ENCODE assay signal across 9 cellular contexts in the genomic region with DNA sequence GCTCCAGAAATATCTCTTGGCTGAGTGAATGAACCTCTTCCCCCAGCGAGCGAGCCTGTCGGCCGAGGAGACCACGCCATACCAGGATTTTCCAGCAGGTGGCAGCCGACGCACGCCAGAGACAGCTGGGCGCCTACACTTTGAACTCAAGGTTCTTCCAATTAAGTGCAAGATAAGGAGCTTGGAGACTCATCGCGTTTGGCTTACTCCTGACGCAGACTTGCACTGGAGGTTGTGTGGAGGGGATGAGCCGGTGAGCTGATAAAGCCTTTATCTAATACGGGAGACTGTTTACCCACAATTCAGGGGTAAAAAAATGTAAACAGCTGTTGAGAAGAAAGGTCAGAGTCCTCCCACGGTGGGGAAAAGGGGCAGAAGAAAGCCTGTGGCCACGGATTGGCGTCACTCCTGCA. TPM values are rescaled to one million over a fixed set of nuclear protein-coding genes. Genes with fewer than 3 reads are reported as not detected.
DNase-seq lines count a peak whose midpoint lies in the region; ATAC-seq and TF ChIP-seq lines count a peak whose summit lies in the region.
"Had no signal": no experiment of that assay in that cellular context is flagged by ENCODE, and none has a peak within 500 bp of the region (broad histone marks: within the 10 kb centered on the region; RNA-seq: fewer than 3 reads in every experiment).

No MANE protein-coding gene starts in this region.

- no peak overlapping the region for H3K27ac Mint-ChIP-seq in naive B cell
- H3K27ac Mint-ChIP-seq: activated naive CD4-positive, alpha-beta T cell treated with anti-CD3 and anti-CD28 coated beads, Interleukin-2, amount 50 U/mL, for 24 hours had no signal

- no peak overlapping the region for H2AFZ ChIP-seq in OCI-LY7 (ENCODE audit: low read length)

- H3K4me3 ChIP-seq in OCI-LY7 (ENCODE audit: low read depth, low read length, poor library complexity, severe bottlenecking), result no peak overlapping the region

- H3K27ac ChIP-seq in OCI-LY7 (ENCODE audit: low read depth, low read length, poor library complexity, severe bottlenecking), result no peak overlapping the region

- H3K4me1 ChIP-seq in OCI-LY7 (ENCODE audit: insufficient read depth, low read length, poor library complexity, severe bottlenecking), result no peaks in the 10 kb centered on the region

- CTCF ChIA-PET in OCI-LY7 (lab: Charles Lee; ENCODE audit: unreplicated experiment), result no interaction called here

- peak; percentile 37 for DNase-seq in COLO668 (lab: John Stamatoyannopoulos, UW; ENCODE audit: unreplicated experiment)
- DNase-seq in HT-29 (ENCODE audit: low spot score), result peak; percentile 85
- DNase-seq in OCI-LY7 (ENCODE audit: low spot score), result peak; percentile 62
- peak; percentile 58 for DNase-seq in activated T-cell treated with anti-CD3 and anti-CD28 coated beads for 24 hours (ENCODE audit: low read depth)
- DNase-seq in erythroblast (lab: John Stamatoyannopoulos, UW), result peak; percentile 85 to 90
- peak; percentile 36 for DNase-seq in naive B cell
- peak; percentile 53 for DNase-seq in stimulated activated CD8-positive, alpha-beta memory T cell treated with anti-CD3 and anti-CD28 coated beads, Interleukin-7, amount 100 ng/mL, for 24 hours (ENCODE audit: low read depth)

- H3K9me3 Mint-ChIP-seq in naive B cell, result no peaks in the 10 kb centered on the region
- H3K9me3 Mint-ChIP-seq: activated naive CD4-positive, alpha-beta T cell treated with anti-CD3 and anti-CD28 coated beads, Interleukin-2, amount 50 U/mL, for 24 hours had no signal

- POLR2A ChIA-PET in OCI-LY7 (lab: Charles Lee), result interaction anchor here (0.6 to 1.0 kb wide), 2 partner anchors 371 to 965 kb away, joined by 3 read pairs; no protein-coding TSS in a partner anchor

- intact Hi-C loops in OCI-LY7 (cut with micrococcal nuclease; ENCODE audit: unreplicated experiment), result loop anchor here (1.0 to 10.0 kb wide), 3 partner anchors 745 to 962 kb away; no protein-coding TSS in a partner anchor

- H4K20me1 ChIP-seq in OCI-LY7 (ENCODE audit: insufficient read depth, low read length), result no peaks in the 10 kb centered on the region

- peak; percentile 92 for TF ChIP-seq CTCF in OCI-LY7 (conservative IDR thresholded peaks at IDR 0.05; ENCODE audit: low read length)

- peak; percentile 95 for ATAC-seq in GM21367 (IDR thresholded peaks at IDR 0.05; ENCODE audit: unreplicated experiment)
- ATAC-seq in naive B cell (ENCODE audit: low read depth in 2 of 2), result peak in 1 of 2 donors; percentile 46

- peaks cover 32 to 47% (median 33%) of the 10 kb centered on the region in 3 donors for H3K27me3 Mint-ChIP-seq in naive B cell

- no peaks in the 10 kb centered on the region for H3K36me3 ChIP-seq in OCI-LY7 (ENCODE audit: insufficient read depth, low read length)

- no peaks in the 10 kb centered on the region for H3K9me3 ChIP-seq in OCI-LY7 (ENCODE audit: low read length)

- H3K79me2 ChIP-seq in OCI-LY7 (ENCODE audit: insufficient read depth, low read depth, low read length), result no peaks in the 10 kb centered on the region

- H3K36me3 Mint-ChIP-seq in naive B cell, result no peaks in the 10 kb centered on the region
- H3K36me3 Mint-ChIP-seq: activated naive CD4-positive, alpha-beta T cell treated with anti-CD3 and anti-CD28 coated beads, Interleukin-2, amount 50 U/mL, for 24 hours had no signal

- BruUV-seq in OCI-LY7 (replicated peaks; lab: Mats Ljungman, UMichigan), result no TSS peak

- no peak for TF ChIP-seq POLR2A in erythroblast (IDR thresholded peaks at IDR 0.05; ENCODE audit: low read length)

- no peaks in the 10 kb centered on the region for H3K9me2 ChIP-seq in OCI-LY7 (ENCODE audit: insufficient read depth, low read length)

- no peak overlapping the region for H3K4me2 ChIP-seq in OCI-LY7 (ENCODE audit: low read length)

- peak overlapping the region in 1 of 8 donors; percentile 21 for H3K4me3 Mint-ChIP-seq in naive B cell
- H3K4me3 Mint-ChIP-seq: activated naive CD4-positive, alpha-beta T cell treated with anti-CD3 and anti-CD28 coated beads, Interleukin-2, amount 50 U/mL, for 24 hours had no signal

- H3K4me1 Mint-ChIP-seq in naive B cell, result peaks cover 0 to 5% (median 0%) of the 10 kb centered on the region in 3 donors

RNA-seq across cellular contexts. Expression of a gene that starts 45.9 kb away (rescaled TPM):
- total RNA-seq in HT-29 (2014; rRNA removed; shearing (Covaris generic)), result not detected in 2 replicates
- not detected in 2 replicates for total RNA-seq in OCI-LY7 (2014; rRNA removed; shearing (Covaris generic))
- total RNA-seq in OCI-LY7 (2022), result not detected in 2 replicates
- not detected for polyA plus RNA-seq in naive B cell (ENCODE audit: low read depth in 6 of 6)

Comparison
In these comparisons a context has a peak if more than half of its experiments do, and no peak if none do; other contexts are left out.
1. DNase-seq: peak in every context shown above with its lines; median percentile 88 in erythroblast; 85 in HT-29; 62 in OCI-LY7; 58 in activated T-cell treated with anti-CD3 and anti-CD28 coated beads for 24 hours; 53 in stimulated activated CD8-positive, alpha-beta memory T cell treated with anti-CD3 and anti-CD28 coated beads, Interleukin-7, amount 100 ng/mL, for 24 hours; 37 in COLO668; 36 in naive B cell.